Comparison of ENCODE assay signal across 18 cellular contexts in the genomic region with DNA sequence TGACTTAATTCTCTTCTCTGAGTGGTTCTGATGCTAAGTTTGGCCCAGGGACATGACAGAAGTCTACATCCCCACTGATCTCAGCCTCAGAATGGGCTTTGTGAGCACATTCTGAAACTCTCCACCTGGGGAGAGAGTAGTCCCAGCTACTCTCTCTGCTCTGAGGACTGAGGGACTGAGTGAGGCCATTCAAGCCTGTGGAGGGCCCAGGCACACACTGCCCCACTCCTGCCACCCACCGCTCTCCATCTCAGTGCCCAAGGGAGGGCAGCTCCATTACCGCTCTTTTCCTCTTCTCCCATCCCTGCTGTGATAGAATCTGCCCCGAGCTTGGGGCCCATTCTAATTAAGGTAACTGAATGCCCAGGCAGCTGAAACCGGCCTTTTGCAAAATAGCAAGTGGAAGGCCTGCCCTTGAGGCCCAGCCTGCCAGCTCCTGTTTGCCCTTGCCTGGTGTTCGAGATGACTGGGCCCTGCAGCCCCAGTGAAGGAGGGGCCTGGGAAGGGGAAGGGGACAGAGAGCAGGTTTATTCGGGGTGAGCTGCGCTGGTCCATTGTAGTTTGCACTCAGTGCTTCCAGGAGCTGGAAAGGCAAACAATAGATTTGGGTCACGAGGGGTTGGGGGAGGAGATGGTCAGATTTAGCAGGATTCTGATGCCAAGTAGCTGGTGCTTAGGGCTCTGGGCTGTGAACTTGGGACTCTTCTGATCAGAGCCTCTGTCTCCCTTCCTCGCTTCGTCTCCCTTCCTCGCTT.
A peak's percentile ranks its signal among the peaks of the same experiment; 100 is the strongest.
DNase-seq lines count a peak whose midpoint lies in the region; ATAC-seq and TF ChIP-seq lines count a peak whose summit lies in the region.
"Had no signal": no experiment of that assay in that cellular context is flagged by ENCODE, and none has a peak within 500 bp of the region (broad histone marks: within the 10 kb centered on the region; RNA-seq: fewer than 3 reads in every experiment).

No MANE protein-coding gene starts in this region.

- peak; percentile 40 for DNase-seq in NCI-H526 treated with DMSO at 0.1 percent for 48 hours (lab: John Stamatoyannopoulos, UW)
- DNase-seq in head of caudate nucleus, result peak; percentile 22 to 94 (median 76)
- DNase-seq in middle frontal gyrus (ENCODE audit: extremely low spot score, low spot score), result peak; percentile 39
- DNase-seq in MM.1S, result no peak
- DNase-seq: activated CD4-positive, CD25-positive, alpha-beta regulatory T cell treated with anti-CD3 and anti-CD28 coated beads, Interleukin-2, amount 50 U/mL, for 72 hours; activated gamma-delta T cell treated with Interleukin-2 at 50 U/mL for 16 hours; colonic mucosa; DMS79; HFFc6; KBM-7; NCI-H2171; stimulated activated CD4-positive, alpha-beta T cell treated with anti-CD3 and anti-CD28 coated beads, Interleukin-2, amount 100 ng/mL, for 48 hours; stimulated activated naive CD4-positive, alpha-beta T cell treated with Interleukin-2 at 50 U/mL for 16 hours had no signal

- H3K4me1 ChIP-seq in BLaER1, result peaks cover 46% of the 10 kb centered on the region
- H3K4me1 ChIP-seq in MM.1S (ENCODE audit: low read length), result no peaks in the 10 kb centered on the region
- H3K4me1 ChIP-seq: colonic mucosa had no signal

- no peaks in the 10 kb centered on the region for H3K9me2 ChIP-seq in MM.1S (replicated peaks; ENCODE audit: insufficient read depth, low read length)

- H3K4me2 ChIP-seq in BLaER1 (no peak overlapping the region), MM.1S (ENCODE audit: low read depth, low read length) (no peak overlapping the region)

- intact Hi-C loops in head of caudate nucleus (cut with DNase I), result no loop called here

- 0 out of 2 replicates have a peak overlapping the region, but pooled peaks have one; percentile 13 for H3K27ac ChIP-seq in BLaER1
- no peak overlapping the region for H3K27ac ChIP-seq in MM.1S (ENCODE audit: low read length)
- H3K27ac ChIP-seq: colonic mucosa, parathyroid adenoma had no signal

- no peaks in the 10 kb centered on the region for H3K79me2 ChIP-seq in MM.1S (ENCODE audit: low read length)

- H3F3A ChIP-seq in MM.1S (ENCODE audit: insufficient read depth, low read length), result no peaks in the 10 kb centered on the region

- H4K20me1 ChIP-seq in BLaER1 (no peaks in the 10 kb centered on the region), MM.1S (ENCODE audit: insufficient read depth, low read length) (no peaks in the 10 kb centered on the region)

- H3K9ac ChIP-seq in BLaER1 (no peak overlapping the region), MM.1S (ENCODE audit: low read length) (no peak overlapping the region)
- H3K9ac ChIP-seq: parathyroid adenoma had no signal

- no peaks in the 10 kb centered on the region for H3K36me3 ChIP-seq in BLaER1
- no peaks in the 10 kb centered on the region for H3K36me3 ChIP-seq in MM.1S (replicated peaks; ENCODE audit: insufficient read depth, low read length)
- H3K36me3 ChIP-seq: colonic mucosa had no signal

- H3K27me3 ChIP-seq in BLaER1 (no peaks in the 10 kb centered on the region), MM.1S (replicated peaks; ENCODE audit: insufficient read depth, low read length) (no peaks in the 10 kb centered on the region)
- H3K27me3 ChIP-seq: colonic mucosa had no signal

- H2AFZ ChIP-seq in MM.1S (ENCODE audit: low read length), result no peak overlapping the region
- H2AFZ ChIP-seq: parathyroid adenoma had no signal

- no peak for ATAC-seq in GM21367 (IDR thresholded peaks at IDR 0.05; ENCODE audit: unreplicated experiment)
- no peak for ATAC-seq in HG02763 (IDR thresholded peaks at IDR 0.05; ENCODE audit: unreplicated experiment)
- no peak for ATAC-seq in HG03045 (IDR thresholded peaks at IDR 0.05; ENCODE audit: unreplicated experiment)

- no peaks in the 10 kb centered on the region for H3K9me3 ChIP-seq in BLaER1
- no peaks in the 10 kb centered on the region for H3K9me3 ChIP-seq in MM.1S (replicated peaks; ENCODE audit: insufficient read depth, low read length)
- H3K9me3 ChIP-seq: colonic mucosa had no signal

- H3K4me3 ChIP-seq in BLaER1, result no peak overlapping the region
- H3K4me3 ChIP-seq in MM.1S (ENCODE audit: low read length), result no peak overlapping the region
- H3K4me3 ChIP-seq: colonic mucosa had no signal

- no peak for TF ChIP-seq CTCF in MM.1S (IDR thresholded peaks at IDR 0.05; ENCODE audit: low read length)
